In genomic region chr15:63917588-63918316, GRCh38 we compare ENCODE assay signal across 11 cellular contexts.
"Had no signal": no experiment of that assay in that cellular context is flagged by ENCODE, and none has a peak within 500 bp of the region (broad histone marks: within the 10 kb centered on the region; RNA-seq: fewer than 3 reads in every experiment).

No MANE protein-coding gene starts in this region.

- H2AFZ ChIP-seq: hepatocyte had no signal

- H3K27me3 Mint-ChIP-seq: type B pancreatic cell had no signal

- H3K4me2 ChIP-seq: hepatocyte had no signal

- H3K79me2 ChIP-seq: hepatocyte had no signal

- H3K9me3 ChIP-seq: ovary had no signal

- DNase-seq: activated CD4-positive, alpha-beta T cell treated with anti-CD3 and anti-CD28 coated beads for 4 hours; activated CD8-positive, alpha-beta memory T cell treated with anti-CD3 and anti-CD28 coated beads, Interleukin-2, amount 50 U/mL, for 48 hours; activated CD8-positive, alpha-beta T cell treated with anti-CD3 and anti-CD28 coated beads, Interleukin-2, amount 10 ng/mL, durations not matched to agents 7 days and 5 days; activated naive CD4-positive, alpha-beta T cell; kidney glomerular epithelial cell; natural killer cell; ovary had no signal

- ATAC-seq: activated CD8-positive, alpha-beta T cell treated with anti-CD3 and anti-CD28 coated beads, Interleukin-2, amount 10 ng/mL, durations not matched to agents 7 days and 5 days; SK-N-SH treated with all-trans-retinoic acid at 6 μM for 48 hours had no signal

- H3K36me3 ChIP-seq: ovary had no signal

- H3K36me3 Mint-ChIP-seq: natural killer cell, type B pancreatic cell had no signal

- H3K9me3 Mint-ChIP-seq: natural killer cell, type B pancreatic cell had no signal

- H3K27ac Mint-ChIP-seq: activated CD8-positive, alpha-beta T cell treated with anti-CD3 and anti-CD28 coated beads, Interleukin-2, amount 10 ng/mL, durations not matched to agents 7 days and 5 days; natural killer cell; type B pancreatic cell had no signal

- H3K4me3 Mint-ChIP-seq: activated CD8-positive, alpha-beta T cell treated with anti-CD3 and anti-CD28 coated beads, Interleukin-2, amount 10 ng/mL, durations not matched to agents 7 days and 5 days; natural killer cell; type B pancreatic cell had no signal

- H3K4me3 ChIP-seq: hepatocyte, lung, ovary had no signal

- H3K27ac ChIP-seq: hepatocyte, ovary had no signal

- H3K27me3 ChIP-seq: hepatocyte, ovary had no signal
